ENCODE assay signal across 21 cellular contexts in the genomic region with DNA sequence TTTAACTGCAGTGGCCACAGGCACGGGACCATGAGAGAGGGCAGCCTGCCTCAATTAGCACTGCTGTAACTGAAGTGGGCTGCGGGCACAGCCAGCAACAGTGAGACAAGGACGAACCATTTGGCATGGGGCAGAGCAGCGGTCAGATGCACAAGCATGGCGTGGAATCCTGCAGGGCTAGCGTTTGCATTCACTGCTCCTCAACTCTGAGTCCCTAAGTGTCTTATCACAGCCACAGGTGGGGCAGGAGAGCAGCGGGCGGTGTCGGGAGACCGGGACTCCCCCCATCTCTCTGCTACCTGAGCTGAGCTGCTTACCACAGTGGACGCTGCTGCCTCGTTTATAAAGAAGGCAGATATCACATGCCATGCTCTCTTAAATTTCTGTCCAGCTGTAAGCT. TPM values are rescaled to one million over a fixed set of nuclear protein-coding genes. Genes with fewer than 3 reads are reported as not detected.
DNase-seq lines count a peak whose midpoint lies in the region; ATAC-seq, FAIRE-seq and TF ChIP-seq lines count a peak whose summit lies in the region.
"Had no signal": no experiment of that assay in that cellular context is flagged by ENCODE, and none has a peak within 500 bp of the region (broad histone marks: within the 10 kb centered on the region; RNA-seq: fewer than 3 reads in every experiment).

No MANE protein-coding gene starts in this region.

- H3K4me1 Mint-ChIP-seq in endothelial cell (ENCODE audit: unreplicated experiment), result peaks cover 3% of the 10 kb centered on the region
- H3K4me1 Mint-ChIP-seq: CD14-positive monocyte had no signal

- H3K4me3 ChIP-seq in GM12865 (ENCODE audit: low read depth, low read length), result peak overlapping the region; percentile 20; the same call in 1 of the 2 replicates
- H3K4me3 ChIP-seq in MM.1S (ENCODE audit: low read length), result no peak overlapping the region
- no peak overlapping the region for H3K4me3 ChIP-seq in HepG2 (replicated peaks in 1 of 3; ENCODE audit: insufficient read depth in 1 of 3, low read depth in 2 of 3, low read length in 3 of 3)
- H3K4me3 ChIP-seq: Peyer's patch had no signal

- H3K36me3 Mint-ChIP-seq in endothelial cell (ENCODE audit: low read depth, unreplicated experiment), result peaks cover 4% of the 10 kb centered on the region
- H3K36me3 Mint-ChIP-seq: CD14-positive monocyte had no signal

- no peak for ATAC-seq in HG03571 (IDR thresholded peaks at IDR 0.05; ENCODE audit: unreplicated experiment)
- ATAC-seq in HepG2, result no peak; the same call in 2 of the 3 replicates

- intact Hi-C loops in HepG2 (cut with micrococcal nuclease; ENCODE audit: unreplicated experiment), result no loop called here

- CTCF ChIA-PET in HepG2 (lab: Yijun Ruan, JAX; ENCODE audit: low intra/inter-chr PET ratio, low total read pairs), result no interaction called here

- DNase-seq in GM12865 (ENCODE audit: low read depth) (no peak), MM.1S (no peak), endothelial cell (ENCODE audit: low spot score) (no peak), left kidney (ENCODE audit: low read depth, low spot score) (peak; percentile 48), kidney glomerular epithelial cell (lab: John Stamatoyannopoulos, UW) (no peak), SKM-1 treated with dmso at 0.1 percent for 144 hours (lab: John Stamatoyannopoulos, UW; ENCODE audit: unreplicated experiment) (no peak), HepG2 (ENCODE audit: low spot score) (no peak)
- DNase-seq: EL, NCI-H1048, NCI-H1436 treated with DMSO at 0.1 percent for 48 hours, NCI-H2081, NCI-H2227 treated with DMSO at 0.1 percent for 48 hours, NCI-H524, Peyer's patch, SHP77, SK-N-SH had no signal

- no peak overlapping the region for H3K27ac ChIP-seq in MM.1S (ENCODE audit: low read length)
- no peak overlapping the region for H3K27ac ChIP-seq in HepG2 (ENCODE audit: extremely low read length, insufficient read depth, low read length)
- H3K27ac ChIP-seq: KMS-11, Peyer's patch had no signal

- FAIRE-seq in HepG2 (lab: Jason Lieb, UNC), result no peak
- FAIRE-seq: A204.1, GM18507 had no signal

- no peak overlapping the region for H3K9ac ChIP-seq in MM.1S (ENCODE audit: low read length)
- no peak overlapping the region for H3K9ac ChIP-seq in HepG2 (ENCODE audit: insufficient read depth, low read depth, low read length)
- H3K9ac ChIP-seq: KMS-11, SK-N-SH had no signal

- H3K36me3 ChIP-seq in MM.1S (replicated peaks; ENCODE audit: insufficient read depth, low read length), result no peaks in the 10 kb centered on the region
- H3K36me3 ChIP-seq in HepG2 (replicated peaks in 1 of 2; ENCODE audit: control insufficient read depth in 1 of 2, insufficient read depth in 2 of 2, low read length in 2 of 2), result no peaks in the 10 kb centered on the region
- H3K36me3 ChIP-seq: Peyer's patch had no signal

- no peaks in the 10 kb centered on the region for H4K20me1 ChIP-seq in MM.1S (ENCODE audit: insufficient read depth, low read length)
- H4K20me1 ChIP-seq in HepG2 (ENCODE audit: insufficient read depth, low read length), result no peaks in the 10 kb centered on the region

- 6% methylated on average over 12 of the region's 12 CpGs for WGBS in HepG2 (ENCODE audit: low lambda C conversion rate)

- H3F3A ChIP-seq in MM.1S (ENCODE audit: insufficient read depth, low read length), result no peaks in the 10 kb centered on the region

- H3K27me3 Mint-ChIP-seq in endothelial cell (ENCODE audit: unreplicated experiment), result peaks cover 3% of the 10 kb centered on the region

- TF ChIP-seq POLR2A in HepG2 (IDR thresholded peaks at IDR 0.05; ENCODE audit: insufficient read depth in 1 of 2, low read depth in 2 of 2, low read length in 2 of 2), result no peak

- TF ChIP-seq EP300 in HepG2 (IDR thresholded peaks at IDR 0.05; ENCODE audit: low read depth in 2 of 2, low read length in 2 of 2) (no peak), HepG2 (CRISPR knock-in tag; IDR thresholded peaks at IDR 0.05; ENCODE audit: borderline replicate concordance) (no peak)

- POLR2A ChIA-PET in HepG2 (lab: Yijun Ruan, JAX), result no interaction called here

- H3K9me3 ChIP-seq in MM.1S (replicated peaks; ENCODE audit: insufficient read depth, low read length) (no peaks in the 10 kb centered on the region), HepG2 (ENCODE audit: low read length) (no peaks in the 10 kb centered on the region)
- H3K9me3 ChIP-seq: Peyer's patch, SK-N-SH had no signal

- no peaks in the 10 kb centered on the region for H3K9me2 ChIP-seq in MM.1S (replicated peaks; ENCODE audit: insufficient read depth, low read length)
- H3K9me2 ChIP-seq: SK-N-SH had no signal

- H3K27me3 ChIP-seq in MM.1S (replicated peaks; ENCODE audit: insufficient read depth, low read length) (no peaks in the 10 kb centered on the region), HepG2 (ENCODE audit: control insufficient read depth in 1 of 2, insufficient read depth in 2 of 2, low read length in 2 of 2) (peaks cover 0 to 5% of the 10 kb centered on the region in 2 experiments; a peak in 1 of 5 replicates)
- H3K27me3 ChIP-seq: Peyer's patch had no signal

- in situ Hi-C loops in HepG2 (cut with HindIII; ENCODE audit: extremely low pct_ligation_motif_present, low pct_unique_long_range_greater_than_20kb), result no loop called here

- H3K4me3 Mint-ChIP-seq in endothelial cell (ENCODE audit: unreplicated experiment), result no peak overlapping the region
- H3K4me3 Mint-ChIP-seq: CD14-positive monocyte had no signal

- peak overlapping the region; percentile 21; the same call in 1 of the 2 replicates for H3K4me2 ChIP-seq in MM.1S (ENCODE audit: low read depth, low read length)
- H3K4me2 ChIP-seq in HepG2 (ENCODE audit: low read depth, low read length), result no peak overlapping the region
- H3K4me2 ChIP-seq: KMS-11, SK-N-SH had no signal

- no peak overlapping the region for H2AFZ ChIP-seq in MM.1S (ENCODE audit: low read length)
- no peak overlapping the region for H2AFZ ChIP-seq in HepG2 (ENCODE audit: low read length)

- no peak for TF ChIP-seq RAD21 in HepG2 (CRISPR knock-in tag; IDR thresholded peaks at IDR 0.05)

- H3K79me2 ChIP-seq in MM.1S (ENCODE audit: low read length) (no peaks in the 10 kb centered on the region), HepG2 (ENCODE audit: insufficient read depth, low read length) (no peaks in the 10 kb centered on the region)

- TF ChIP-seq CTCF in GM12865 (IDR thresholded peaks at IDR 0.05; ENCODE audit: insufficient read depth, low read depth, low read length, missing control alignments), result no peak
- no peak for TF ChIP-seq CTCF in MM.1S (IDR thresholded peaks at IDR 0.05; ENCODE audit: low read length)
- no peak for TF ChIP-seq CTCF in endothelial cell (IDR thresholded peaks at IDR 0.05; ENCODE audit: unreplicated experiment)
- TF ChIP-seq CTCF in HepG2 (CRISPR knock-in tag; IDR thresholded peaks at IDR 0.05), result no peak

- H3K27ac Mint-ChIP-seq in endothelial cell (ENCODE audit: unreplicated experiment), result peak overlapping the region; percentile 15
- H3K27ac Mint-ChIP-seq: CD14-positive monocyte had no signal

- H3K9me3 Mint-ChIP-seq in endothelial cell (ENCODE audit: unreplicated experiment), result no peaks in the 10 kb centered on the region

- H3K4me1 ChIP-seq in MM.1S (ENCODE audit: low read length), result no peaks in the 10 kb centered on the region
- H3K4me1 ChIP-seq in HepG2 (ENCODE audit: insufficient read depth, low read length), result no peaks in the 10 kb centered on the region
- H3K4me1 ChIP-seq: Peyer's patch had no signal

- BruUV-seq in HepG2 (replicated peaks; lab: Mats Ljungman, UMichigan), result no TSS peak

TF ChIP-seq in HepG2, 621 proteins besides CTCF, POLR2A, EP300 and RAD21 (continues in another document):
- TF ChIP-seq NR1H2 (CRISPR knock-in tag; IDR thresholded peaks at IDR 0.05; ENCODE audit: borderline replicate concordance, low read depth), result no peak
- TF ChIP-seq, protein P1, sequence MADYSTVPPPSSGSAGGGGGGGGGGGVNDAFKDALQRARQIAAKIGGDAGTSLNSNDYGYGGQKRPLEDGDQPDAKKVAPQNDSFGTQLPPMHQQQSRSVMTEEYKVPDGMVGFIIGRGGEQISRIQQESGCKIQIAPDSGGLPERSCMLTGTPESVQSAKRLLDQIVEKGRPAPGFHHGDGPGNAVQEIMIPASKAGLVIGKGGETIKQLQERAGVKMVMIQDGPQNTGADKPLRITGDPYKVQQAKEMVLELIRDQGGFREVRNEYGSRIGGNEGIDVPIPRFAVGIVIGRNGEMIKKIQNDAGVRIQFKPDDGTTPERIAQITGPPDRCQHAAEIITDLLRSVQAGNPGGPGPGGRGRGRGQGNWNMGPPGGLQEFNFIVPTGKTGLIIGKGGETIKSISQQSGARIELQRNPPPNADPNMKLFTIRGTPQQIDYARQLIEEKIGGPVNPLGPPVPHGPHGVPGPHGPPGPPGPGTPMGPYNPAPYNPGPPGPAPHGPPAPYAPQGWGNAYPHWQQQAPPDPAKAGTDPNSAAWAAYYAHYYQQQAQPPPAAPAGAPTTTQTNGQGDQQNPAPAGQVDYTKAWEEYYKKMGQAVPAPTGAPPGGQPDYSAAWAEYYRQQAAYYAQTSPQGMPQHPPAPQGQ (CRISPR knock-in tag; IDR thresholded peaks at IDR 0.05; ENCODE audit: borderline replicate concordance), result no peak

RNA-seq across cellular contexts. Expression of a gene that starts 31.3 kb away (rescaled TPM):
- 11.5 TPM for total RNA-seq in endothelial cell (ENCODE audit: unreplicated experiment)
- total RNA-seq in HepG2 (2016; rRNA removed; fragmentation: Illumina TruSeq; extraction: Trizol), result not detected in 2 replicates
- total RNA-seq in HepG2 (2016; cell fraction: cytosol; rRNA removed; fragmentation: Illumina TruSeq; extraction: Trizol; ENCODE audit: low read depth), result not detected in 2 replicates
- total RNA-seq in HepG2 (2016; cell fraction: insoluble cytoplasmic fraction; rRNA removed; fragmentation: Illumina TruSeq; extraction: Trizol), result not detected in 2 replicates
- not detected in 2 replicates for total RNA-seq in HepG2 (2016; cell fraction: membrane; rRNA removed; fragmentation: Illumina TruSeq; extraction: Trizol)
- total RNA-seq in HepG2 (2016; cell fraction: nucleus; rRNA removed; fragmentation: Illumina TruSeq; extraction: Trizol), result not detected in 2 replicates
- polyA plus RNA-seq in HepG2 (2011; rRNA removed), result 0.07 TPM in 1 of 2 replicates, not detected in the other
- polyA plus RNA-seq in HepG2 (2011; cell fraction: cytosol; rRNA removed), result not detected in 2 replicates
- not detected in 2 replicates for polyA plus RNA-seq in HepG2 (2011; cell fraction: nucleus; rRNA removed)
- not detected in 2 replicates for polyA plus RNA-seq in HepG2 (2012)
- not detected in 2 replicates for polyA plus RNA-seq in HepG2 (2016; cell fraction: cytosol; fragmentation: Illumina TruSeq; extraction: Trizol; ENCODE audit: low read depth)
- polyA plus RNA-seq in HepG2 (2016; cell fraction: insoluble cytoplasmic fraction; fragmentation: Illumina TruSeq; extraction: Trizol; ENCODE audit: low read depth), result not detected in 2 replicates
- not detected in 2 replicates for polyA plus RNA-seq in HepG2 (2016; cell fraction: membrane; fragmentation: Illumina TruSeq; extraction: Trizol; ENCODE audit: low read depth)
- polyA plus RNA-seq in HepG2 (2016; cell fraction: nucleus; fragmentation: Illumina TruSeq; extraction: Trizol; ENCODE audit: insufficient read depth, low read depth), result not detected in 2 replicates
- polyA minus RNA-seq in HepG2 (2011; rRNA and poly(A)+ RNA removed; ENCODE audit: low replicate concordance), result 533 TPM in 1 of 2 replicates, not detected in the other
- 1.3 and 1.9 TPM in 2 replicates for polyA minus RNA-seq in HepG2 (2011; cell fraction: cytosol; rRNA and poly(A)+ RNA removed)
- polyA minus RNA-seq in HepG2 (2011; cell fraction: nucleus; rRNA and poly(A)+ RNA removed), result 0.37 and 1.8 TPM in 2 replicates
- polyA plus RNA-seq: CD14-positive monocyte had no signal

Comparison
In these comparisons a context has a peak if more than half of its experiments do, and no peak if none do; other contexts are left out.
1. RNA of a gene that starts 31.3 kb away (total RNA-seq): 11.5 TPM in endothelial cell (single experiment); not detected in HepG2; every median in the first group is over 10 times any median in the second.